Comparison of ENCODE assay signal across 8 cellular contexts in the genomic region with DNA sequence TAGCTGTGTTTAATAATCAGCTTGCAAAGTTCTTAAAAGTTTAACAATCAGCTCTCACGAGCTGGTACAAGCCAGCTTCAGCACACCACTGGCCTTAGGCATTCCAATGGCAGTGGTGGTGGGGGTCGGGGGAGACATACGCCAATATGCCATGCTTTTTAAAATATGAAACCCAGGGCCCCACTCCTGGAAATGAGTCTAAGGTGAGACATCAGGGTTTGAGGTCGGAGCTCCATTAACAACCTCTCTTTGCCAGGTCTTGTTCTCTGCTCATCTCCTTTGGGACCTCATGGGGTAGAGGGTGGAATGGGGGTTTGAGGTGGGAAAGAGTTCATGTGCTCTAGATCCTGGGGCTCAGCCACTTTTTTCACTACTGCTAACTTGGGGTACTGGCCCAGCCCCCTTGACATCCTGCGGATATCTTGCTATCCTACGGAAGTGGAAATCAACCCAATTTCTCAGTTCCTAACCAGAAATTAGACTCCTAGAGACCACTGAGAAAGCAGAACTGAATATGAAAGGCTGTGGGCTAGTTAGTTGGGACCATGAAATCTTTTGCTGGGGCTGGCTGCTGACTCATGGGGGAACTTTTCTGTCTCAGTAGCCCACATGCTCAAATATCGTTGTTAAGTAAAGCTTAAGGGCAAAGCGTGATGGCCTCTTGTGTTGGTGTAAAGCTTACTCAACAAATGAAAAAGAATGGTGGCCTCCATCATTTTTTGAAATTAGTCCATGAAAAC.
DNase-seq lines count a peak whose midpoint lies in the region; ATAC-seq and TF ChIP-seq lines count a peak whose summit lies in the region.

No MANE protein-coding gene starts in this region.

- H3K27me3 Mint-ChIP-seq in CD8-positive, alpha-beta T cell (ENCODE audit: low read depth): no peaks in the 10 kb centered on the region
- no peaks in the 10 kb centered on the region for H3K27me3 Mint-ChIP-seq in activated naive CD8-positive, alpha-beta T cell

- H3K36me3 Mint-ChIP-seq in CD8-positive, alpha-beta T cell: no peaks in the 10 kb centered on the region
- H3K36me3 Mint-ChIP-seq in activated naive CD8-positive, alpha-beta T cell: peaks cover 6% of the 10 kb centered on the region

- intact Hi-C loops in CD8-positive, alpha-beta T cell (cut with DNase I, micrococcal nuclease): no loop called here

- H3K36me3 ChIP-seq in CD8-positive, alpha-beta T cell (ENCODE audit: insufficient read depth, low read length): no peaks in the 10 kb centered on the region

- ATAC-seq in CD8-positive, alpha-beta T cell: peak; percentile 44
- ATAC-seq in GM19467 (IDR thresholded peaks at IDR 0.05; ENCODE audit: unreplicated experiment): peak; percentile 83
- peak; percentile 74 for ATAC-seq in HG03457 (IDR thresholded peaks at IDR 0.05; ENCODE audit: unreplicated experiment)

- no peaks in the 10 kb centered on the region for H3K9me3 Mint-ChIP-seq in CD8-positive, alpha-beta T cell
- H3K9me3 Mint-ChIP-seq in activated naive CD8-positive, alpha-beta T cell (ENCODE audit: low read depth): no peaks in the 10 kb centered on the region

- no peak overlapping the region for H3K4me3 ChIP-seq in CD8-positive, alpha-beta T cell (ENCODE audit: low read depth, low read length)

- POLR2A ChIA-PET in CD8-positive, alpha-beta T cell (lab: Charles Lee): no interaction called here

- no peak for TF ChIP-seq CTCF in CD8-positive, alpha-beta T cell (IDR thresholded peaks at IDR 0.05)

- peak in 1 of 7 experiments; percentile 24 for DNase-seq in CD8-positive, alpha-beta T cell
- DNase-seq in iPS-NIHi11 (ENCODE audit: low spot score) (no peak), putamen (ENCODE audit: low spot score) (no peak), dermis blood vessel endothelial cell (no peak), hypothalamus (lab: John Stamatoyannopoulos, UW) (no peak)

- no peak overlapping the region for H3K27ac ChIP-seq in CD8-positive, alpha-beta T cell (ENCODE audit: low read depth, low read length)

- peaks cover 20% of the 10 kb centered on the region for H3K4me1 Mint-ChIP-seq in CD8-positive, alpha-beta T cell (ENCODE audit: low read depth)
- peaks cover 51% of the 10 kb centered on the region for H3K4me1 Mint-ChIP-seq in activated naive CD8-positive, alpha-beta T cell (ENCODE audit: low read depth)

- CTCF ChIA-PET in CD8-positive, alpha-beta T cell (lab: Charles Lee): interaction anchor here (0.9 to 1.7 kb wide), 5 partner anchors 9 to 299 kb away, joined by 3 to 6 read pairs (median 4); no protein-coding TSS in a partner anchor

- H3K27ac Mint-ChIP-seq in CD8-positive, alpha-beta T cell: no peak overlapping the region
- H3K27ac Mint-ChIP-seq in activated naive CD8-positive, alpha-beta T cell: peak overlapping the region; percentile 52

- H3K4me3 Mint-ChIP-seq in CD8-positive, alpha-beta T cell: no peak overlapping the region
- peak overlapping the region; percentile 38 for H3K4me3 Mint-ChIP-seq in activated naive CD8-positive, alpha-beta T cell

- no peaks in the 10 kb centered on the region for H3K9me3 ChIP-seq in CD8-positive, alpha-beta T cell (ENCODE audit: low read length)

- H3K27me3 ChIP-seq in CD8-positive, alpha-beta T cell (ENCODE audit: insufficient read depth, low read length): no peaks in the 10 kb centered on the region

- peaks cover 8% of the 10 kb centered on the region for H3K4me1 ChIP-seq in CD8-positive, alpha-beta T cell (ENCODE audit: insufficient read depth, low read length)
